ENCODE assay signal across 1 cellular context in genomic region chr17:81991684-81992513, GRCh38.
TF ChIP-seq lines count a peak whose summit lies in the region.

No MANE protein-coding gene starts in this region.

TF ChIP-seq in HepG2, 621 proteins besides CTCF, POLR2A, EP300 and RAD21 (continued from another document and continues in another):
- TF ChIP-seq ZNF407 (CRISPR knock-in tag; IDR thresholded peaks at IDR 0.05; ENCODE audit: not compliant biosample characterization) (peak; percentile 81), ZNF644 (CRISPR knock-in tag; IDR thresholded peaks at IDR 0.05; ENCODE audit: low read depth) (peak; percentile 24; the same call in 1 of the 2 replicates), ZBTB14 (CRISPR knock-in tag; IDR thresholded peaks at IDR 0.05) (peak; percentile 21; the same call in 1 of the 2 replicates), ZNF484 (CRISPR knock-in tag; IDR thresholded peaks at IDR 0.05; ENCODE audit: borderline replicate concordance, low read depth) (peak; percentile 3; the same call in 1 of the 2 replicates), ATF7 (IDR thresholded peaks at IDR 0.05) (no peak), ATF7 (CRISPR knock-in tag; IDR thresholded peaks at IDR 0.05) (0 out of 2 replicates have a peak, but pooled peaks have one; percentile 67), ZNF710 (CRISPR knock-in tag; IDR thresholded peaks at IDR 0.05; ENCODE audit: borderline replicate concordance) (peak; percentile 58), IKZF4 (CRISPR knock-in tag; IDR thresholded peaks at IDR 0.05; ENCODE audit: borderline replicate concordance, low read depth, not compliant biosample characterization) (peak; percentile 39), MATR3 (CRISPR knock-in tag; IDR thresholded peaks at IDR 0.05) (no peak), TFAP4 (IDR thresholded peaks at IDR 0.05; ENCODE audit: borderline replicate concordance, low read depth) (peak; percentile 85), ZNF678 (CRISPR knock-in tag; IDR thresholded peaks at IDR 0.05) (no peak; the same call in none of the 2 replicates), PRMT3 (CRISPR knock-in tag; IDR thresholded peaks at IDR 0.05; ENCODE audit: borderline replicate concordance, low read depth) (0 out of 2 replicates have a peak, but pooled peaks have one; percentile 64), ZKSCAN5 (CRISPR knock-in tag; IDR thresholded peaks at IDR 0.05) (no peak), KDM5A (IDR thresholded peaks at IDR 0.05; ENCODE audit: borderline replicate concordance, low read length) (peak; percentile 72; the same call in 1 of the 2 replicates), ZNF552 (CRISPR knock-in tag; IDR thresholded peaks at IDR 0.05; ENCODE audit: borderline replicate concordance) (no peak; the same call in 1 of the 2 replicates), MLXIP (CRISPR knock-in tag; IDR thresholded peaks at IDR 0.05; ENCODE audit: borderline replicate concordance) (peak; percentile 93), NCOR1 (IDR thresholded peaks at IDR 0.05; ENCODE audit: borderline replicate concordance, low read length) (no peak; the same call in 1 of the 2 replicates), XBP1 (CRISPR knock-in tag; IDR thresholded peaks at IDR 0.05) (peak; percentile 71; the same call in 1 of the 2 replicates), ARNT (IDR thresholded peaks at IDR 0.05) (no peak), KLF16 (CRISPR knock-in tag; IDR thresholded peaks at IDR 0.05) (peak in 1 of 2 experiments; percentile 86; a peak in 1 of 4 replicates), ZNF788 (CRISPR knock-in tag; IDR thresholded peaks at IDR 0.05; ENCODE audit: borderline replicate concordance) (peak; percentile 92), NCOA2 (CRISPR knock-in tag; IDR thresholded peaks at IDR 0.05) (peak; percentile 78), ZNF512 (CRISPR knock-in tag; IDR thresholded peaks at IDR 0.05) (no peak; the same call in 1 of the 2 replicates), ATF7-NPFF (CRISPR knock-in tag; IDR thresholded peaks at IDR 0.05; ENCODE audit: low read depth) (peak; percentile 91), SMARCC2 (IDR thresholded peaks at IDR 0.05) (no peak), SNAPC2 (CRISPR knock-in tag; IDR thresholded peaks at IDR 0.05) (peak; percentile 97), SP2 (CRISPR knock-in tag; IDR thresholded peaks at IDR 0.05) (no peak), SOX5 (CRISPR knock-in tag; IDR thresholded peaks at IDR 0.05; ENCODE audit: borderline replicate concordance) (peak; percentile 71), SIX4 (CRISPR knock-in tag; IDR thresholded peaks at IDR 0.05) (peak; percentile 95), SALL1 (CRISPR knock-in tag; IDR thresholded peaks at IDR 0.05) (peak; percentile 49; the same call in 1 of the 2 replicates), HDAC6 (IDR thresholded peaks at IDR 0.05; ENCODE audit: low read depth, low read length) (peak; percentile 78; the same call in 1 of the 2 replicates), RORA (CRISPR knock-in tag; IDR thresholded peaks at IDR 0.05) (peak; percentile 95; the same call in 1 of the 2 replicates), ZNF547 (CRISPR knock-in tag; IDR thresholded peaks at IDR 0.05) (peak; percentile 96), AKAP8 (CRISPR knock-in tag; IDR thresholded peaks at IDR 0.05) (0 out of 2 replicates have a peak, but pooled peaks have one; percentile 44), FOXP1 (IDR thresholded peaks at IDR 0.05) (no peak), FOXP1 (CRISPR knock-in tag; IDR thresholded peaks at IDR 0.05) (peak; percentile 56), ZIK1 (CRISPR knock-in tag; IDR thresholded peaks at IDR 0.05; ENCODE audit: borderline replicate concordance, low read depth) (0 out of 2 replicates have a peak, but pooled peaks have one; percentile 66), HOXA3 (CRISPR knock-in tag; IDR thresholded peaks at IDR 0.05) (peak; percentile 82), TAF1 (CRISPR knock-in tag; IDR thresholded peaks at IDR 0.05) (peak; percentile 90), KLF13 (CRISPR knock-in tag; IDR thresholded peaks at IDR 0.05) (no peak; the same call in 1 of the 2 replicates), REXO4 (CRISPR knock-in tag; IDR thresholded peaks at IDR 0.05; ENCODE audit: borderline replicate concordance) (peak; percentile 16; the same call in 1 of the 2 replicates), CREB3 (CRISPR knock-in tag; IDR thresholded peaks at IDR 0.05) (peak; percentile 92), TARDBP (CRISPR knock-in tag; IDR thresholded peaks at IDR 0.05) (peak; percentile 84), KMT2A (CRISPR knock-in tag; IDR thresholded peaks at IDR 0.05) (peak; percentile 69; the same call in 1 of the 2 replicates), HNRNPH1 (optimal IDR thresholded peaks at IDR 0.05; ENCODE audit: low read depth, low read length) (no peak), ZNF737 (CRISPR knock-in tag; IDR thresholded peaks at IDR 0.05; ENCODE audit: borderline replicate concordance) (0 out of 2 replicates have a peak, but pooled peaks have one; percentile 47), ZNF296 (CRISPR knock-in tag; conservative IDR thresholded peaks at IDR 0.05) (peak; percentile 97)
